In the genomic region with DNA sequence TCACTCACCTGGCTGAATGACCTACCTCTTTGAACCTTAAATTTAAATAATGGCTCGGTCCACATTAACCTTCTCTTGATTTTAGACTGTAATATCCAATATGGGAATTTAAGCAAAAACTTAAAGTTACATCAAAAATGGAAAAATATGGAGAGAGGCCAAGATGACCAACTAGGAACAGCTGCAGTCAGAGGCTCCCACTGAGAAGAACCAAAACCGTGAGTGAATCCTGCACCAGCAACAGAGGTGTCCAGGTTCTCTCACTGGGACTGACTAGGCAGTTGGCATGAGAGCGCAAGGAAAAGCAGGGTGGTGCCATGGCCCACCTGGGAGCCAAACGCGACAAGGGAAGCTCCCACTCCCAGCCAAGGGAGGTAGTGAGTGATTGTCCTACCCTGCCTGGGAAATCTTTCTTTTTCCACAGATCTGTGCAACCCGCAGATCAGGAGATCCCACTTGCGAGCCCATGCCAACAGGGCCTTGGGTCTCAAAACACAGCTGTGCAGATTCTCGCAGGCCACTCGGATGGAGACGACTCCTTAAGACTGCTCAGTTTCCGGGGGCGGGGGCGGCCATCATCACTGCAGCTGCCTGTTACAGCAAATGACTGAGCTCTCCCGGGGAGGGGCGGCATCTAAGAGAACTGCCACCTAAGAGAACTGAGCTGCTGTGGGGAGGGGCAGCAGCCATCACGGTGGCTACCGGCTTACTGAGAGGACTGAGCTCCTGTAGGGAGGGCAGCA, we compare ENCODE assay signal across 24 cellular contexts.
"Had no signal": no experiment of that assay in that cellular context is flagged by ENCODE, and none has a peak within 500 bp of the region (broad histone marks: within the 10 kb centered on the region; RNA-seq: fewer than 3 reads in every experiment).

No MANE protein-coding gene starts in this region.

- H3K9me3 ChIP-seq: esophagus squamous epithelium, lower lobe of right lung, ovary, right lobe of liver, stomach, tibial artery had no signal

- ATAC-seq: effector memory CD8-positive, alpha-beta T cell; left ventricle myocardium superior; lower lobe of right lung; naive thymus-derived CD4-positive, alpha-beta T cell had no signal

- H3K27ac Mint-ChIP-seq: effector memory CD8-positive, alpha-beta T cell; immature natural killer cell; naive thymus-derived CD4-positive, alpha-beta T cell; nephron; type B pancreatic cell had no signal

- H3K36me3 Mint-ChIP-seq: immature natural killer cell; naive thymus-derived CD4-positive, alpha-beta T cell; type B pancreatic cell had no signal

- H3K27ac ChIP-seq: esophagus squamous epithelium, lower lobe of right lung, ovary, right lobe of liver, stomach, tibial artery had no signal

- H3K9me3 Mint-ChIP-seq: nephron, type B pancreatic cell had no signal

- H3K4me3 ChIP-seq: esophagus squamous epithelium, lower lobe of right lung, ovary, right lobe of liver, smooth muscle cell, stomach, tibial artery had no signal

- H3K4me3 Mint-ChIP-seq: effector memory CD8-positive, alpha-beta T cell; immature natural killer cell; naive thymus-derived CD4-positive, alpha-beta T cell; nephron; type B pancreatic cell had no signal

- H3K4me1 Mint-ChIP-seq: immature natural killer cell; naive thymus-derived CD4-positive, alpha-beta T cell had no signal

- H3K36me3 ChIP-seq: esophagus squamous epithelium, lower lobe of right lung, ovary, right lobe of liver, stomach, tibial artery had no signal

- H3K27me3 ChIP-seq: esophagus squamous epithelium, ovary, right lobe of liver, stomach, tibial artery had no signal

- H3K4me1 ChIP-seq: esophagus squamous epithelium, lower lobe of right lung, right lobe of liver, stomach had no signal

- DNase-seq: cortex of kidney; effector memory CD8-positive, alpha-beta T cell; erythroblast; esophagus squamous epithelium; foreskin melanocyte; hypothalamus; immature natural killer cell; islet precursor cell; left ventricle myocardium superior; lower lobe of right lung; naive thymus-derived CD4-positive, alpha-beta T cell; occipital lobe; ovary; stimulated activated CD4-positive, alpha-beta T cell treated with anti-CD3 and anti-CD28 coated beads, Interleukin-12 subunit alpha, Interleukin-12 subunit beta, amount 100 ng/mL, for 4 hours; stimulated activated CD4-positive, alpha-beta T cell treated with anti-CD3 and anti-CD28 coated beads, Interleukin-1b, Interleukin-23, amount 100 ng/mL, for 48 hours; stimulated activated CD4-positive, alpha-beta T cell treated with anti-CD3 and anti-CD28 coated beads, Interleukin-4, amount 100 ng/mL, for 1 hour; stimulated activated CD8-positive, alpha-beta memory T cell treated with anti-CD3 and anti-CD28 coated beads, Interleukin-4, amount 100 ng/mL, for 48 hours; stimulated activated naive CD4-positive, alpha-beta T cell treated with Interleukin-2 at 50 U/mL for 16 hours; stomach; tibial artery had no signal

- H3K27me3 Mint-ChIP-seq: effector memory CD8-positive, alpha-beta T cell; naive thymus-derived CD4-positive, alpha-beta T cell had no signal
